ENCODE assay signal across 18 cellular contexts in genomic region chr1:218946147-218946546, GRCh38.
"Had no signal": no experiment of that assay in that cellular context is flagged by ENCODE, and none has a peak within 500 bp of the region (broad histone marks: within the 10 kb centered on the region; RNA-seq: fewer than 3 reads in every experiment).

No MANE protein-coding gene starts in this region.

- DNase-seq: activated CD4-positive, alpha-beta memory T cell treated with anti-CD3 and anti-CD28 coated beads, Interleukin-2, amount 10 ng/mL, durations not matched to agents 7 days and 5 days; activated CD4-positive, alpha-beta T cell treated with anti-CD3 and anti-CD28 coated beads for 36 hours; activated gamma-delta T cell treated with Interleukin-2 at 50 U/mL for 16 hours; activated naive CD8-positive, alpha-beta T cell treated with anti-CD3 and anti-CD28 coated beads for 36 hours; activated T-cell treated with anti-CD3 and anti-CD28 coated beads, Interleukin-2, amount 50 U/mL, for 48 hours; brain microvascular endothelial cell; dermis blood vessel endothelial cell; endodermal cell; glutamatergic neuron; mammary epithelial cell; naive thymus-derived CD8-positive, alpha-beta T cell; nucleus accumbens; spleen; stimulated activated CD4-positive, alpha-beta T cell treated with anti-CD3 and anti-CD28 coated beads, Interleukin-1b, Interleukin-23, amount 100 ng/mL, for 48 hours; stimulated activated naive B cell treated with anti-CD40 and anti-IgM and Interleukin-4, amounts not matched to agents 10 μg/mL and 1 μg/mL and 100 μg/mL, for 72 hours; WERI-Rb-1 had no signal

- ATAC-seq: activated CD4-positive, alpha-beta T cell treated with anti-CD3 and anti-CD28 coated beads for 36 hours; left lobe of liver; naive thymus-derived CD8-positive, alpha-beta T cell; sciatic nerve had no signal
